Comparison of ENCODE assay signal across 9 cellular contexts in the genomic region with DNA sequence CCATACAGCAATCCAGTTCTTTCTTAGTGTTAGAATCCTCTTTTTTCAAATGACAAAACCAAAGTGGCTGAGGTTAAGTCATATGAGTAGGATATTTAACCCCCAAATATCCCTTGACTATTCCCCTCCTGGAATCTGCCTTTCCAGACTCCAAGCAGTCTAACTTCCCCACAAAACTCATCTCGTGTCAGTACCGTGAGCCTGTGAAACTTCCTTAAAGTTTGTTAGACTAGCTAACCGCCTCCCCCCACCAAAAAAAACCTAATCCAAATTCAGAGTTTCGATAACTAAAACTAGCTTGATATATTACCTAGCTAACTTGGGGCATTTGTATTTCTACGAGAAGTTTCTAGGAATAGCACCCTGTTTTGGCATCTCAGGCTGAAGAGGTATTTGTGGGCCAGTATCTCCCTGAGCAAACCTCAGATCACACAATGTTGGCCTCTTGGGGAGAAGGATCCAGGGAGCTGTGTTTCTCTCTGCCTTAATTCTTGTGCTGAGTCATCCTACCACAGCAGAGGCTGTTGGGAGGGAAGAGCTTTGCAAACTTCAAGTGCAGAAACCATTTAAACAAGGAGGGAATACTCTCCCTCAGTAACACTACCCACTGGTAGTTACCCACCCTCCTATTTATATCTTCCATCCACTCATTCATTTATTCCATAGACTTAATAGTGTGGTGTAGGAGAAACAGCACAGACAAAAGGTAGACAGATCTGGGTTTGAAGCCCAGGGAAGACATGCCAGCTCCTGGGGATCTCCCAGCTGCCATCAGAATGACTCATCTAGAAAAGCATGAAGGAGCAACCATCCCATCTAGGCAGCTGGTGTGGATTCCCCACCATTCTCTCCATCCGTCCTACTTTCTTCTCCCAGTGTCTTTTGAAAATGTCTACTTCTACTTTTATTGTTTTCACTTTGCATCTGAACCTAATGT. TPM values are rescaled to one million over a fixed set of nuclear protein-coding genes. Genes with fewer than 3 reads are reported as not detected.
A peak's percentile ranks its signal among the peaks of the same experiment; 100 is the strongest.
DNase-seq lines count a peak whose midpoint lies in the region; ATAC-seq and TF ChIP-seq lines count a peak whose summit lies in the region.
"Had no signal": no experiment of that assay in that cellular context is flagged by ENCODE, and none has a peak within 500 bp of the region (broad histone marks: within the 10 kb centered on the region; RNA-seq: fewer than 3 reads in every experiment).

No MANE protein-coding gene starts in this region.

- ATAC-seq in GM21529 (IDR thresholded peaks at IDR 0.05; ENCODE audit: unreplicated experiment) (peak; percentile 72), HG03521 (IDR thresholded peaks at IDR 0.05; ENCODE audit: unreplicated experiment) (no peak)

- H3K4me3 ChIP-seq in choroid plexus epithelial cell (ENCODE audit: low read depth, low read length) (no peak overlapping the region), retinal pigment epithelial cell (ENCODE audit: low read length) (no peak overlapping the region)
- H3K4me3 ChIP-seq: thoracic aorta had no signal

- no peak for TF ChIP-seq CTCF in choroid plexus epithelial cell (conservative IDR thresholded peaks at IDR 0.05; ENCODE audit: low read depth, low read length)
- no peak for TF ChIP-seq CTCF in retinal pigment epithelial cell (conservative IDR thresholded peaks at IDR 0.05; ENCODE audit: low read depth, low read length)

- DNase-seq in ELF-1 (ENCODE audit: low read depth, low spot score) (peak; percentile 58), HT-29 (ENCODE audit: low spot score) (peak; percentile 29), choroid plexus epithelial cell (ENCODE audit: low read depth) (peak; percentile 78), retinal pigment epithelial cell (ENCODE audit: low read depth) (peak; percentile 29), SKM-1 (lab: John Stamatoyannopoulos, UW; ENCODE audit: unreplicated experiment) (no peak)
- DNase-seq in stimulated activated CD4-positive, alpha-beta T cell treated with anti-CD3 and anti-CD28 coated beads, Interleukin-12 subunit alpha, Interleukin-12 subunit beta, amount 100 ng/mL, for 4 hours: no peak

RNA-seq across cellular contexts. Expression of gene TXK, which starts 39.3 kb away (rescaled TPM):
- total RNA-seq in HT-29 (2014; rRNA removed; shearing (Covaris generic)): 0.89 and 1.7 TPM in 2 replicates

Comparison
In these comparisons a context has a peak if more than half of its experiments do, and no peak if none do; other contexts are left out.
1. DNase-seq: peak in ELF-1 (single experiment), HT-29 (single experiment), choroid plexus epithelial cell (single experiment) and retinal pigment epithelial cell (single experiment); none in stimulated activated CD4-positive, alpha-beta T cell treated with anti-CD3 and anti-CD28 coated beads, Interleukin-12 subunit alpha, Interleukin-12 subunit beta, amount 100 ng/mL, for 4 hours (single experiment) and SKM-1 (single experiment).